ENCODE assay signal across 1 cellular context in the genomic region with DNA sequence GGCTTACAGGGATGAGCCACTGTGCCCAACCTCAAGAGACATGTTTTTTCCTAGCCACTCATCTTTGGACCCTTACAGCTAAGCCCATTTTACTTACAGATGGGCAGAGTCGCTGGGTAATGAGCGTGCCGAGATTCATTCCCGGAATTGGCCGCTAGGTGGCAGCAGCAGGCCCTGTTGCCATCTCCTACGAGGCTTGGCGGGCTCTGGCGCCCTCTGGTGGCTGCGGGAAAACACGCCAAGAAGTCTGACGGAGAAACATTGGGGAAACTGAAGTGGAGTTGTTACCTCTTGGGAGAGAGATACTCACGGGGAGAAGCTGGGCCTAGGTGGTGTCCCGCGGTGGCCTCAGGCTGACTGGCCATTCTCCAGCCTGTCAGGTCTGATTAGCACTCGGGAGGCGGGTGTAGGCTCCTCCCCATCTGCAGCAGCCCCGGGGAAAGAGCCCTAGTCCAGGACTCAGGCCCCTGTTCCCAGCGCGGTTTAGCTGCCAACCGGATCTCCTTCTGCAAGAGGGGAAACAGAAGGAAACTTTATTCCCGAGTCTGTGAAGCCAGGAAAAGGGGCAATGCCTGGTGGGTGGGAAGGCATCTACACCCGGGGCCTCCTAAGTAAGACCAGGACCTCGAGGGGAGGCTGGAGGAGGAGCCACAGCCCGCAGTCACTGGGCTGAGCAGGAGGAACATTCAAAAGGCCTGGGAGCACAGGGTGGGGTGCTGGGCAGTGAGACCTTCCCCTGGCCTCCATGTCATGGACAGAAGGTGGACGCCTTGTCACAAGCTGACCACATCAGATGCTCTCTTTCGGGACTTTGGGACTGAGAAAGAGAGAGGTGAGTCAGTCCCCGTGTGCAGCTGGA.
A peak's percentile ranks its signal among the peaks of the same experiment; 100 is the strongest.
TF ChIP-seq lines count a peak whose summit lies in the region.

No MANE protein-coding gene starts in this region.

TF ChIP-seq in HepG2, 621 proteins besides CTCF, POLR2A, EP300 and RAD21 (continues in another document):
- peak; percentile 71 for TF ChIP-seq ELF1 (CRISPR knock-in tag; IDR thresholded peaks at IDR 0.05)
- no peak for TF ChIP-seq CHD2 (IDR thresholded peaks at IDR 0.05; ENCODE audit: low read depth, low read length)
- TF ChIP-seq BCL6 (CRISPR knock-in tag; IDR thresholded peaks at IDR 0.05): peak; percentile 51
- TF ChIP-seq MED1 (CRISPR knock-in tag; IDR thresholded peaks at IDR 0.05): peak; percentile 77; the same call in 1 of the 2 replicates
- TF ChIP-seq GLMP (CRISPR knock-in tag; IDR thresholded peaks at IDR 0.05; ENCODE audit: borderline replicate concordance): no peak
- 0 out of 2 replicates have a peak, but pooled peaks have one; percentile 7 for TF ChIP-seq SRF (IDR thresholded peaks at IDR 0.05; ENCODE audit: low read depth, low read length)
- TF ChIP-seq, protein P1, sequence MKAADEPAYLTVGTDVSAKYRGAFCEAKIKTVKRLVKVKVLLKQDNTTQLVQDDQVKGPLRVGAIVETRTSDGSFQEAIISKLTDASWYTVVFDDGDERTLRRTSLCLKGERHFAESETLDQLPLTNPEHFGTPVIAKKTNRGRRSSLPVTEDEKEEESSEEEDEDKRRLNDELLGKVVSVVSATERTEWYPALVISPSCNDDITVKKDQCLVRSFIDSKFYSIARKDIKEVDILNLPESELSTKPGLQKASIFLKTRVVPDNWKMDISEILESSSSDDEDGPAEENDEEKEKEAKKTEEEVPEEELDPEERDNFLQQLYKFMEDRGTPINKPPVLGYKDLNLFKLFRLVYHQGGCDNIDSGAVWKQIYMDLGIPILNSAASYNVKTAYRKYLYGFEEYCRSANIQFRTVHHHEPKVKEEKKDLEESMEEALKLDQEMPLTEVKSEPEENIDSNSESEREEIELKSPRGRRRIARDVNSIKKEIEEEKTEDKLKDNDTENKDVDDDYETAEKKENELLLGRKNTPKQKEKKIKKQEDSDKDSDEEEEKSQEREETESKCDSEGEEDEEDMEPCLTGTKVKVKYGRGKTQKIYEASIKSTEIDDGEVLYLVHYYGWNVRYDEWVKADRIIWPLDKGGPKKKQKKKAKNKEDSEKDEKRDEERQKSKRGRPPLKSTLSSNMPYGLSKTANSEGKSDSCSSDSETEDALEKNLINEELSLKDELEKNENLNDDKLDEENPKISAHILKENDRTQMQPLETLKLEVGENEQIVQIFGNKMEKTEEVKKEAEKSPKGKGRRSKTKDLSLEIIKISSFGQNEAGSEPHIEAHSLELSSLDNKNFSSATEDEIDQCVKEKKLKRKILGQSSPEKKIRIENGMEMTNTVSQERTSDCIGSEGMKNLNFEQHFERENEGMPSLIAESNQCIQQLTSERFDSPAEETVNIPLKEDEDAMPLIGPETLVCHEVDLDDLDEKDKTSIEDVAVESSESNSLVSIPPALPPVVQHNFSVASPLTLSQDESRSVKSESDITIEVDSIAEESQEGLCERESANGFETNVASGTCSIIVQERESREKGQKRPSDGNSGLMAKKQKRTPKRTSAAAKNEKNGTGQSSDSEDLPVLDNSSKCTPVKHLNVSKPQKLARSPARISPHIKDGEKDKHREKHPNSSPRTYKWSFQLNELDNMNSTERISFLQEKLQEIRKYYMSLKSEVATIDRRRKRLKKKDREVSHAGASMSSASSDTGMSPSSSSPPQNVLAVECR (CRISPR knock-in tag; IDR thresholded peaks at IDR 0.05; ENCODE audit: borderline replicate concordance): peak; percentile 66; the same call in 1 of the 2 replicates
- TF ChIP-seq PTBP1 (IDR thresholded peaks at IDR 0.05; ENCODE audit: low read depth, low read length, poor library complexity, severe bottlenecking): no peak
- no peak for TF ChIP-seq ZNF563 (CRISPR knock-in tag; IDR thresholded peaks at IDR 0.05)
- no peak for TF ChIP-seq ZNF569 (CRISPR knock-in tag; IDR thresholded peaks at IDR 0.05; ENCODE audit: borderline replicate concordance)
- TF ChIP-seq, protein P2, sequence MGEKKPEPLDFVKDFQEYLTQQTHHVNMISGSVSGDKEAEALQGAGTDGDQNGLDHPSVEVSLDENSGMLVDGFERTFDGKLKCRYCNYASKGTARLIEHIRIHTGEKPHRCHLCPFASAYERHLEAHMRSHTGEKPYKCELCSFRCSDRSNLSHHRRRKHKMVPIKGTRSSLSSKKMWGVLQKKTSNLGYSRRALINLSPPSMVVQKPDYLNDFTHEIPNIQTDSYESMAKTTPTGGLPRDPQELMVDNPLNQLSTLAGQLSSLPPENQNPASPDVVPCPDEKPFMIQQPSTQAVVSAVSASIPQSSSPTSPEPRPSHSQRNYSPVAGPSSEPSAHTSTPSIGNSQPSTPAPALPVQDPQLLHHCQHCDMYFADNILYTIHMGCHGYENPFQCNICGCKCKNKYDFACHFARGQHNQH (CRISPR knock-in tag; IDR thresholded peaks at IDR 0.05): peak; percentile 77
- TF ChIP-seq RBAK (CRISPR knock-in tag; IDR thresholded peaks at IDR 0.05): 0 out of 2 replicates have a peak, but pooled peaks have one; percentile 55
- TF ChIP-seq TEAD3 (CRISPR knock-in tag; optimal IDR thresholded peaks at IDR 0.05; ENCODE audit: borderline replicate concordance): peak; percentile 91
- no peak for TF ChIP-seq CHD4 (IDR thresholded peaks at IDR 0.05; ENCODE audit: borderline replicate concordance, low read length)
- peak; percentile 83; the same call in 1 of the 2 replicates for TF ChIP-seq MIXL1 (CRISPR knock-in tag; IDR thresholded peaks at IDR 0.05)
- TF ChIP-seq HCFC1 (IDR thresholded peaks at IDR 0.05; ENCODE audit: low read depth, low read length): peak; percentile 16; the same call in 1 of the 2 replicates
- no peak; the same call in 1 of the 2 replicates for TF ChIP-seq ZNF362 (CRISPR knock-in tag; IDR thresholded peaks at IDR 0.05; ENCODE audit: borderline replicate concordance)
- no peak for TF ChIP-seq ZNF740 (CRISPR knock-in tag; IDR thresholded peaks at IDR 0.05)
- TF ChIP-seq SAP130 (CRISPR knock-in tag; IDR thresholded peaks at IDR 0.05; ENCODE audit: low read depth): peak; percentile 75
- TF ChIP-seq ZNF713 (CRISPR knock-in tag; IDR thresholded peaks at IDR 0.05): no peak
- TF ChIP-seq ETV5 (CRISPR knock-in tag; IDR thresholded peaks at IDR 0.05; ENCODE audit: borderline replicate concordance): peak; percentile 37; the same call in 1 of the 2 replicates
- no peak for TF ChIP-seq ZNF441 (CRISPR knock-in tag; IDR thresholded peaks at IDR 0.05; ENCODE audit: borderline replicate concordance)
- TF ChIP-seq ZNF224 (CRISPR knock-in tag; IDR thresholded peaks at IDR 0.05): peak; percentile 69; the same call in 1 of the 2 replicates
- TF ChIP-seq SRY (CRISPR knock-in tag; IDR thresholded peaks at IDR 0.05): peak; percentile 61; the same call in 1 of the 2 replicates
- no peak for TF ChIP-seq MAZ (IDR thresholded peaks at IDR 0.05; ENCODE audit: borderline replicate concordance, low read depth, low read length)
- 0 out of 2 replicates have a peak, but pooled peaks have one; percentile 60 for TF ChIP-seq MAZ (CRISPR knock-in tag; IDR thresholded peaks at IDR 0.05; ENCODE audit: low read depth)
- TF ChIP-seq GTF3A (CRISPR knock-in tag; conservative IDR thresholded peaks at IDR 0.05): 0 out of 2 replicates have a peak, but pooled peaks have one; percentile 35
- no peak for TF ChIP-seq SP5 (CRISPR knock-in tag; IDR thresholded peaks at IDR 0.05; ENCODE audit: borderline replicate concordance, low read depth)
- TF ChIP-seq, protein P3, sequence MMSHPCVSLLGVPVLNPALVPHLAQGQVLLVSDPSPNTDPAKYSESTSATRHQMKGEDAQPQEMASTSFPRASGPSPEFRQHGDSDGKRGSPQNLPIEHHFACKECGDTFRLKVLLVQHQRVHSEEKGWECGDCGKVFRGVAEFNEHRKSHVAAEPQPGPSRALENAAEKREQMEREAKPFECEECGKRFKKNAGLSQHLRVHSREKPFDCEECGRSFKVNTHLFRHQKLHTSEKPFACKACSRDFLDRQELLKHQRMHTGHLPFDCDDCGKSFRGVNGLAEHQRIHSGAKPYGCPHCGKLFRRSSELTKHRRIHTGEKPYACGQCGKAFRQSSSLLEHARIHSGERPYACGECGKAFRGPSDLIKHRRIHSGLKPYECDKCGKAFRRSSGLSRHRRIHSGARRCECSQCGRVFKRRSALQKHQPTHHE (CRISPR knock-in tag; IDR thresholded peaks at IDR 0.05; ENCODE audit: borderline replicate concordance): 0 out of 2 replicates have a peak, but pooled peaks have one; percentile 48
- peak; percentile 80; the same call in 1 of the 2 replicates for TF ChIP-seq NAIF1 (CRISPR knock-in tag; IDR thresholded peaks at IDR 0.05; ENCODE audit: borderline replicate concordance)
- no peak for TF ChIP-seq ZNF766 (CRISPR knock-in tag; IDR thresholded peaks at IDR 0.05; ENCODE audit: borderline replicate concordance)
- TF ChIP-seq RBM22 (optimal IDR thresholded peaks at IDR 0.05; ENCODE audit: low read length): no peak
- peak; percentile 57; the same call in 1 of the 2 replicates for TF ChIP-seq ZSCAN9 (CRISPR knock-in tag; IDR thresholded peaks at IDR 0.05; ENCODE audit: borderline replicate concordance)
- TF ChIP-seq SMAD3 (CRISPR knock-in tag; IDR thresholded peaks at IDR 0.05): peak; percentile 92
- TF ChIP-seq ZNF501 (CRISPR knock-in tag; IDR thresholded peaks at IDR 0.05): peak; percentile 74
- TF ChIP-seq HNF4G (IDR thresholded peaks at IDR 0.05; ENCODE audit: borderline replicate concordance, low read depth, low read length): 0 out of 2 replicates have a peak, but pooled peaks have one; percentile 34
- 0 out of 2 replicates have a peak, but pooled peaks have one; percentile 48 for TF ChIP-seq HNF4G (CRISPR knock-in tag; IDR thresholded peaks at IDR 0.05; ENCODE audit: borderline replicate concordance, low read depth)
- peak; percentile 51; the same call in 1 of the 3 replicates for TF ChIP-seq MXI1 (IDR thresholded peaks at IDR 0.05; ENCODE audit: borderline replicate concordance, low read depth, low read length)
- 0 out of 2 replicates have a peak, but pooled peaks have one; percentile 47 for TF ChIP-seq HNRNPL (IDR thresholded peaks at IDR 0.05; ENCODE audit: low read depth, low read length)
- peak; percentile 55; the same call in 1 of the 2 replicates for TF ChIP-seq KMT2A (CRISPR knock-in tag; IDR thresholded peaks at IDR 0.05)
- peak; percentile 48; the same call in 1 of the 2 replicates for TF ChIP-seq ZNF614 (CRISPR knock-in tag; IDR thresholded peaks at IDR 0.05; ENCODE audit: borderline replicate concordance)
- TF ChIP-seq ZNF329 (CRISPR knock-in tag; IDR thresholded peaks at IDR 0.05; ENCODE audit: low read depth): 0 out of 2 replicates have a peak, but pooled peaks have one; percentile 23
- no peak; the same call in 1 of the 2 replicates for TF ChIP-seq MEIS2 (CRISPR knock-in tag; IDR thresholded peaks at IDR 0.05)
- TF ChIP-seq YEATS2 (CRISPR knock-in tag; IDR thresholded peaks at IDR 0.05; ENCODE audit: borderline replicate concordance): peak; percentile 54; the same call in 1 of the 2 replicates
- TF ChIP-seq ZNF331 (CRISPR knock-in tag; IDR thresholded peaks at IDR 0.05): peak; percentile 49; the same call in 1 of the 2 replicates
- TF ChIP-seq ZNF317 (CRISPR knock-in tag; IDR thresholded peaks at IDR 0.05): 0 out of 2 replicates have a peak, but pooled peaks have one; percentile 27
- TF ChIP-seq GFI1 (CRISPR knock-in tag; IDR thresholded peaks at IDR 0.05; ENCODE audit: borderline replicate concordance): peak; percentile 91
- TF ChIP-seq ZNF761 (CRISPR knock-in tag; conservative IDR thresholded peaks at IDR 0.05): 0 out of 2 replicates have a peak, but pooled peaks have one; percentile 33
- 0 out of 2 replicates have a peak, but pooled peaks have one; percentile 29 for TF ChIP-seq ZNF800 (CRISPR knock-in tag; IDR thresholded peaks at IDR 0.05)
- peak; percentile 52; the same call in 1 of the 2 replicates for TF ChIP-seq POGZ (CRISPR knock-in tag; IDR thresholded peaks at IDR 0.05)
- TF ChIP-seq MYC (CRISPR knock-in tag; IDR thresholded peaks at IDR 0.05; ENCODE audit: borderline replicate concordance): no peak
- peak; percentile 61; the same call in 1 of the 2 replicates for TF ChIP-seq ZNF205 (CRISPR knock-in tag; IDR thresholded peaks at IDR 0.05)
- peak; percentile 73 for TF ChIP-seq MIER3 (CRISPR knock-in tag; IDR thresholded peaks at IDR 0.05; ENCODE audit: borderline replicate concordance)
